In the genomic region with DNA sequence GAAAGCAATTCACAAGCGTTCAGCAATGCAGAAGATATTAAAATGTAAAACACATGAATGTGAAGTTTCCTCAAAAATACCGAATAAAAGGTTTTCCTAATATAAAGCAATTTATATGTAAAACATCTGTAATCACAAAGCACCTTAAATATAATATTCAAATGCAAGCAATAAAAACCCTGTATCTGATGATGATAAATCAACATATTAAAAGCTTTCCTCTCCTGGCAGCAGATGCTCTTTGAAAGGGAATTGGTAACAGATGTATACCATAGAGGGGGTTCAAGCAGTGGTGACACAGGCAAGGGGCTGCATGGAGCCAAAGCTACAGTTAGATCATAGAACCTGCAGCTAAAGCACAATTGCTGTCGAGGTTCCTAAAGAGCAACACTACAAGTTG, we compare ENCODE assay signal across 1 cellular context.
A peak's percentile ranks its signal among the peaks of the same experiment; 100 is the strongest.
TF ChIP-seq lines count a peak whose summit lies in the region.

No MANE protein-coding gene starts in this region.

TF ChIP-seq in SK-N-SH, 30 proteins besides CTCF, POLR2A, EP300 and RAD21 (continued from another document):
- TF ChIP-seq, protein P1, sequence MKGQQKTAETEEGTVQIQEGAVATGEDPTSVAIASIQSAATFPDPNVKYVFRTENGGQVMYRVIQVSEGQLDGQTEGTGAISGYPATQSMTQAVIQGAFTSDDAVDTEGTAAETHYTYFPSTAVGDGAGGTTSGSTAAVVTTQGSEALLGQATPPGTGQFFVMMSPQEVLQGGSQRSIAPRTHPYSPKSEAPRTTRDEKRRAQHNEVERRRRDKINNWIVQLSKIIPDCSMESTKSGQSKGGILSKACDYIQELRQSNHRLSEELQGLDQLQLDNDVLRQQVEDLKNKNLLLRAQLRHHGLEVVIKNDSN (IDR thresholded peaks at IDR 0.05; ENCODE audit: borderline replicate concordance, low read depth), result no peak
- TF ChIP-seq SMC3 (IDR thresholded peaks at IDR 0.05; ENCODE audit: low read depth, low read length), result no peak
- TF ChIP-seq IRF3 (IDR thresholded peaks at IDR 0.05; ENCODE audit: low read depth, low read length), result no peak
- no peak for TF ChIP-seq MEF2A (IDR thresholded peaks at IDR 0.05; ENCODE audit: borderline replicate concordance, low read depth)
- TF ChIP-seq GATA2 (CRISPR knock-in tag; IDR thresholded peaks at IDR 0.05), result peak; percentile 61
- TF ChIP-seq MXI1 (IDR thresholded peaks at IDR 0.05; ENCODE audit: low read depth, low read length), result no peak; the same call in 1 of the 2 replicates
